Comparison of ENCODE assay signal across 1 cellular context in genomic region chr10:103605359-103606156, GRCh38.
TF ChIP-seq lines count a peak whose summit lies in the region.

No MANE protein-coding gene starts in this region.

TF ChIP-seq in WTC11, 78 proteins besides CTCF, POLR2A, EP300 and RAD21 (continued from another document):
- no peak for TF ChIP-seq HMGXB4 (CRISPR knock-in tag; IDR thresholded peaks at IDR 0.05)
